ENCODE assay signal across 27 cellular contexts in genomic region chr1:150392627-150393026, GRCh38. TPM values are rescaled to one million over a fixed set of nuclear protein-coding genes. Genes with fewer than 3 reads are reported as not detected.
A peak's percentile ranks its signal among the peaks of the same experiment; 100 is the strongest.
DNase-seq lines count a peak whose midpoint lies in the region; ATAC-seq, FAIRE-seq and TF ChIP-seq lines count a peak whose summit lies in the region.
"Had no signal": no experiment of that assay in that cellular context is flagged by ENCODE, and none has a peak within 500 bp of the region (broad histone marks: within the 10 kb centered on the region; RNA-seq: fewer than 3 reads in every experiment).

No MANE protein-coding gene starts in this region.

- ATAC-seq in activated B cell treated with CpG ODN at 0.5 μM for 24 hours (ENCODE audit: low read depth) (no peak), naive B cell (ENCODE audit: low read depth in 2 of 2) (no peak)
- no peak for ATAC-seq in stimulated activated effector memory CD8-positive, alpha-beta T cell treated with anti-CD3 and anti-CD28 coated beads, Interleukin-12 subunit alpha, Interleukin-12 subunit beta, amount 100 ng/mL, for 72 hours
- ATAC-seq: GM12878, Right ventricle myocardium inferior had no signal

- H3K9me3 Mint-ChIP-seq in activated naive CD8-positive, alpha-beta T cell (ENCODE audit: low read depth): no peaks in the 10 kb centered on the region
- H3K9me3 Mint-ChIP-seq in activated naive CD8-positive, alpha-beta T cell treated with anti-CD3 and anti-CD28 coated beads for 36 hours: peaks cover 10% of the 10 kb centered on the region
- peaks cover 12% of the 10 kb centered on the region for H3K9me3 Mint-ChIP-seq in activated B cell treated with CpG ODN at 0.5 μM for 24 hours
- peaks cover 0 to 10% (median 0%) of the 10 kb centered on the region in 7 donors for H3K9me3 Mint-ChIP-seq in naive B cell
- H3K9me3 Mint-ChIP-seq in stimulated activated effector memory CD8-positive, alpha-beta T cell treated with anti-CD3 and anti-CD28 coated beads, Interleukin-12 subunit alpha, Interleukin-12 subunit beta, amount 100 ng/mL, for 72 hours: no peaks in the 10 kb centered on the region

- CTCF ChIA-PET in activated B cell treated with CpG ODN at 0.5 μM for 24 hours (lab: Charles Lee): no interaction called here

- peaks cover 56% of the 10 kb centered on the region for H3K4me1 Mint-ChIP-seq in activated naive CD8-positive, alpha-beta T cell (ENCODE audit: low read depth)
- H3K4me1 Mint-ChIP-seq in activated naive CD8-positive, alpha-beta T cell treated with anti-CD3 and anti-CD28 coated beads for 36 hours: peaks cover 40% of the 10 kb centered on the region
- H3K4me1 Mint-ChIP-seq in activated B cell treated with CpG ODN at 0.5 μM for 24 hours (peaks cover 35% of the 10 kb centered on the region), naive B cell (peaks cover 32 to 62% (median 52%) of the 10 kb centered on the region in 3 donors)
- H3K4me1 Mint-ChIP-seq in stimulated activated effector memory CD8-positive, alpha-beta T cell treated with anti-CD3 and anti-CD28 coated beads, Interleukin-12 subunit alpha, Interleukin-12 subunit beta, amount 100 ng/mL, for 72 hours: peaks cover 34% of the 10 kb centered on the region

- H3K36me3 Mint-ChIP-seq in activated naive CD8-positive, alpha-beta T cell: peaks cover 17% of the 10 kb centered on the region
- peaks cover 27% of the 10 kb centered on the region for H3K36me3 Mint-ChIP-seq in activated naive CD8-positive, alpha-beta T cell treated with anti-CD3 and anti-CD28 coated beads for 36 hours
- H3K36me3 Mint-ChIP-seq in activated B cell treated with CpG ODN at 0.5 μM for 24 hours (ENCODE audit: low read depth): peaks cover 26% of the 10 kb centered on the region
- H3K36me3 Mint-ChIP-seq in naive B cell: peaks cover 0 to 14% of the 10 kb centered on the region in 2 donors
- peaks cover 21% of the 10 kb centered on the region for H3K36me3 Mint-ChIP-seq in stimulated activated effector memory CD8-positive, alpha-beta T cell treated with anti-CD3 and anti-CD28 coated beads, Interleukin-12 subunit alpha, Interleukin-12 subunit beta, amount 100 ng/mL, for 72 hours

- H3K27me3 Mint-ChIP-seq in activated naive CD8-positive, alpha-beta T cell: no peaks in the 10 kb centered on the region
- H3K27me3 Mint-ChIP-seq in activated naive CD8-positive, alpha-beta T cell treated with anti-CD3 and anti-CD28 coated beads for 36 hours: no peaks in the 10 kb centered on the region
- H3K27me3 Mint-ChIP-seq in activated B cell treated with CpG ODN at 0.5 μM for 24 hours (no peaks in the 10 kb centered on the region), naive B cell (no peaks in the 10 kb centered on the region)
- H3K27me3 Mint-ChIP-seq: CD4-positive, alpha-beta memory T cell; IgD-negative memory B cell had no signal

- FAIRE-seq in frontal cortex (lab: Jason Lieb, UNC): no peak
- FAIRE-seq: A204.1, GM12878 had no signal

- H3K27ac Mint-ChIP-seq in activated naive CD8-positive, alpha-beta T cell: peak overlapping the region; percentile 64
- no peak overlapping the region for H3K27ac Mint-ChIP-seq in activated naive CD8-positive, alpha-beta T cell treated with anti-CD3 and anti-CD28 coated beads for 36 hours
- H3K27ac Mint-ChIP-seq in activated B cell treated with CpG ODN at 0.5 μM for 24 hours (peak overlapping the region; percentile 7), naive B cell (peak overlapping the region in 5 of 6 donors; percentile 10 to 87 (median 68))
- H3K27ac Mint-ChIP-seq in stimulated activated effector memory CD8-positive, alpha-beta T cell treated with anti-CD3 and anti-CD28 coated beads, Interleukin-12 subunit alpha, Interleukin-12 subunit beta, amount 100 ng/mL, for 72 hours: peak overlapping the region; percentile 50

- TF ChIP-seq CTCF in activated B cell treated with CpG ODN at 0.5 μM for 24 hours (IDR thresholded peaks at IDR 0.05): no peak

- POLR2A ChIA-PET in activated B cell treated with CpG ODN at 0.5 μM for 24 hours (lab: Charles Lee): no interaction called here

- intact Hi-C loops in activated B cell treated with CpG ODN at 0.5 μM for 24 hours (cut with micrococcal nuclease): no loop called here

- H3K4me3 Mint-ChIP-seq in activated naive CD8-positive, alpha-beta T cell: no peak overlapping the region
- H3K4me3 Mint-ChIP-seq in activated naive CD8-positive, alpha-beta T cell treated with anti-CD3 and anti-CD28 coated beads for 36 hours: no peak overlapping the region
- H3K4me3 Mint-ChIP-seq in activated B cell treated with CpG ODN at 0.5 μM for 24 hours (no peak overlapping the region), naive B cell (no peak overlapping the region)
- no peak overlapping the region for H3K4me3 Mint-ChIP-seq in stimulated activated effector memory CD8-positive, alpha-beta T cell treated with anti-CD3 and anti-CD28 coated beads, Interleukin-12 subunit alpha, Interleukin-12 subunit beta, amount 100 ng/mL, for 72 hours
- H3K4me3 Mint-ChIP-seq: CD4-positive, alpha-beta memory T cell; IgD-negative memory B cell had no signal

- no peak for DNase-seq in activated naive CD8-positive, alpha-beta T cell treated with anti-CD3 and anti-CD28 coated beads for 36 hours
- DNase-seq in activated B cell treated with CpG ODN at 0.5 μM for 24 hours: no peak
- DNase-seq in naive B cell: no peak
- DNase-seq in stimulated activated effector memory CD8-positive, alpha-beta T cell treated with anti-CD3 and anti-CD28 coated beads, Interleukin-12 subunit alpha, Interleukin-12 subunit beta, amount 100 ng/mL, for 72 hours (ENCODE audit: low spot score in 2 of 2): no peak
- no peak for DNase-seq in frontal cortex (ENCODE audit: low spot score in 2 of 2)
- no peak for DNase-seq in NCI-H2171 (lab: John Stamatoyannopoulos, UW)
- DNase-seq in foreskin melanocyte: no peak
- DNase-seq: AML-193; C1 segment of cervical spinal cord; CD4-positive, alpha-beta memory T cell; DMS 273 treated with DMSO at 0.1 percent for 48 hours; DMS79; EL; GDM1; GOT3; NCI-H1048; NCI-H1417; NCI-H1694; NCI-H2029 treated with DMSO at 0.1 percent for 48 hours; NCI-H2227 treated with DMSO at 0.1 percent for 48 hours; NCI-H526 treated with DMSO at 0.1 percent for 48 hours; PC-9 had no signal

RNA-seq across cellular contexts. Expression of gene RPRD2, which starts 28.7 kb away (rescaled TPM):
- total RNA-seq in activated naive CD8-positive, alpha-beta T cell treated with anti-CD3 and anti-CD28 coated beads for 36 hours: 10 to 100 TPM; 21.7 to 22.8 TPM
- total RNA-seq in activated B cell treated with CpG ODN at 0.5 μM for 24 hours (27.1 and 28.6 TPM in 2 replicates), frontal cortex (15.5 TPM)
- polyA plus RNA-seq in naive B cell (ENCODE audit: low read depth in 6 of 6): 10 to 100 TPM in 5 of 6 donors, 1 to 10 TPM in 1; 2.6 to 49.9 (median 28.6) TPM
